ENCODE assay signal across 7 cellular contexts in the genomic region with DNA sequence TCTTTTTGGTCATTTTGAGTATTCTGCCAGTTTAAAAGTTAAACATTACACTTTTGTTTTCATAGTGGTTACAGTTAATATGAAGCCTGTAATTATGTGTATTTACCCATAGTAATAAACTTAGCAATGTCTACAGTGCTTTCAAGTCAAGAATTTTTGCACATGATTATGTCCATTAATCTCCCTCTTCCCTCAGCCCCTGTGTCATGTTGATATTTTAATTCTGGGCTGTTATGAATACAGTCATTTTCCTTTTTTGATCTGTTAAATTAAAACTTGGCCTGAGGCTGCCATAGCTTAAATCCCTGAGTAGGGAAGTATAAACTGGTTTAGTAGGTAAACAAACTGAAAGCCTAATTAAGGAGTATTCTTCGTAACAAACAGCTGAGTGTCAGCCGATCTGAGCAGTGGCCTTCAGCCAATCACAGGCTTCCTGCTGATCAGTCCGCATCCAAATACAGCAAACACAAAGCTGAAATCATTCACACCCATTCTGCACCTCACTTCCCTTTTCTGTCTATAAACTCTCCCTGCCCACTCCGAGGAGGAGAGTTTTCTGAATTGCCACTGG. TPM values are rescaled to one million over a fixed set of nuclear protein-coding genes. Genes with fewer than 3 reads are reported as not detected.
DNase-seq lines count a peak whose midpoint lies in the region; ATAC-seq and TF ChIP-seq lines count a peak whose summit lies in the region.

No MANE protein-coding gene starts in this region.

- intact Hi-C loops in dorsolateral prefrontal cortex (cut with DNase I): no loop called here

- no peaks in the 10 kb centered on the region for H3K36me3 ChIP-seq in brain microvascular endothelial cell (replicated peaks)

- DNase-seq in NCI-H1436 (lab: John Stamatoyannopoulos, UW) (peak; percentile 76), dorsolateral prefrontal cortex (peak in 2 of 10 donors; percentile 12 to 27), putamen (ENCODE audit: low spot score) (peak; percentile 29), brain microvascular endothelial cell (no peak), NCI-H1694 treated with DMSO at 0.1 percent for 48 hours (lab: John Stamatoyannopoulos, UW) (no peak)

- ATAC-seq in GM19035 (IDR thresholded peaks at IDR 0.05; ENCODE audit: unreplicated experiment) (peak; percentile 98), HG02840 (IDR thresholded peaks at IDR 0.05; ENCODE audit: low FRiP score, unreplicated experiment) (peak; percentile 95)

- H3K4me3 ChIP-seq in dorsolateral prefrontal cortex (peak overlapping the region in 40 of 59 donors; percentile 1 to 48 (median 22)), brain microvascular endothelial cell (ENCODE audit: low read depth, low read length) (no peak overlapping the region)

- in situ Hi-C loops in brain microvascular endothelial cell (cut with HindIII; ENCODE audit: low pct_ligation_motif_present, low sequenced_read_pairs): no loop called here

- TF ChIP-seq CTCF in dorsolateral prefrontal cortex (IDR thresholded peaks at IDR 0.05 in 54 of 56, conservative IDR thresholded peaks at IDR 0.05 in 2 of 56; ENCODE audit: low read depth in 1 of 56, partially characterized antibody in 56 of 56): no peak
- TF ChIP-seq CTCF in brain microvascular endothelial cell (IDR thresholded peaks at IDR 0.05; ENCODE audit: low read depth, low read length, missing control alignments): no peak

- H3K27me3 ChIP-seq in dorsolateral prefrontal cortex (peaks cover 0 to 3% (median 0%) of the 10 kb centered on the region in 45 donors), brain microvascular endothelial cell (replicated peaks) (no peaks in the 10 kb centered on the region)

- H3K27ac ChIP-seq in dorsolateral prefrontal cortex: peak overlapping the region in 8 of 59 donors; percentile 7 to 60 (median 36)
- H3K27ac ChIP-seq in brain microvascular endothelial cell: no peak overlapping the region

RNA-seq across cellular contexts. Expression of a gene that starts 9.5 kb away (rescaled TPM):
- total RNA-seq in dorsolateral prefrontal cortex: 10 to 100 TPM; 32.7 to 79.7 (median 45.4) TPM

RNA-seq across cellular contexts. Expression of a gene that starts 30.9 kb away (rescaled TPM):
- total RNA-seq in dorsolateral prefrontal cortex: 100 to 1,000 TPM in 23 of 120 experiments, 10 to 100 TPM in 97; 59.1 to 146 (median 85.0) TPM

RNA-seq across cellular contexts. Expression of a gene that starts 43.6 kb away (rescaled TPM):
- 100 to 1,000 TPM in 13 of 120 experiments, 10 to 100 TPM in 105, 1 to 10 TPM in 2; 7.1 to 260 (median 51.2) TPM for total RNA-seq in dorsolateral prefrontal cortex

Comparison
In these comparisons a context has a peak if more than half of its experiments do, and no peak if none do; other contexts are left out.
1. DNase-seq: peak in NCI-H1436 (single experiment) and putamen (single experiment); none in brain microvascular endothelial cell (single experiment) and NCI-H1694 treated with DMSO at 0.1 percent for 48 hours (single experiment).